Comparison of ENCODE assay signal across 8 cellular contexts in the genomic region with DNA sequence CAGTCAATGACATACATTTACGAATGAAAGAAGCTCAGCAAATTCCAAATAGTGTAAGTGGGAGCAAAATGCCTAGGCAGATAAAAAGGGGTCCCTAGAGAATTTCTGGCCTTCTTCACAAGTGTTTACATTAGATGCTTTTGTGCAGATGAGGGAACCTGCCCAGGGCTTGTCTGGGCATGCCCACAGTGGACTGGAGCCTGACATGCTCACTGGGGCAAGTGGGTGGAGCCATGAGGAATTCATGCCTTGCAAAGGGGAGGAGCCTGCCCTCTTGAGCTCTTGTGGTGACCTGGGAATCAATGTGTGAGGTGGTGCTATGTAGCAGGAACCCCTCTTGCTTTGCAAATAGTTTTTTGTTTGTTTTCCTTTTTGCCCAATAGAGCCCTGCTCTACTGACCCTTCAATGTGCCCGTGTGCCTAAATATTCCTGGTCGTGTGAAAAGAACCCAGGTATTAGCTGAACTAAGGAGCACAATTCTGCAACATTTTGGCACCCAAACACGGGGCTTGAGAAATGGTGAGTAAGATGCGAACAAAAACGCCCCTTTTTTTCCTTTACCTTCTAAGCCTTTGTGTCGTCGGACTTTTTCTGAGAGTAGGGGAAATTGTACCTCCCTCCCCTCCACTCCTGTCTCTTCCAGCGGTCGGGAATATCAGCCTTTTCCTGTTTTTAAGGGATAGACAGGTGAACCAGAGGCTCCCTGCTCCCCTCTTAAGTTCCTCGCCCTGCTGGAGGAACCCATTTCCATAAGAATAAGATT.
DNase-seq lines count a peak whose midpoint lies in the region; ATAC-seq, FAIRE-seq and TF ChIP-seq lines count a peak whose summit lies in the region.

No MANE protein-coding gene starts in this region.

- H3F3A ChIP-seq in PC-3 (ENCODE audit: low read length, unreplicated experiment), result no peaks in the 10 kb centered on the region

- H3K27me3 Mint-ChIP-seq in astrocyte (ENCODE audit: low read depth, unreplicated experiment), result no peaks in the 10 kb centered on the region
- no peaks in the 10 kb centered on the region for H3K27me3 Mint-ChIP-seq in progenitor cell of endocrine pancreas

- H3K4me3 ChIP-seq in astrocyte (ENCODE audit: insufficient read depth, low read depth, low read length) (no peak overlapping the region), PC-3 (ENCODE audit: low read length) (no peak overlapping the region)

- H3K36me3 ChIP-seq in astrocyte (ENCODE audit: insufficient read depth, low read length) (no peaks in the 10 kb centered on the region), PC-3 (ENCODE audit: low read depth, low read length) (no peaks in the 10 kb centered on the region)

- TF ChIP-seq CTCF in GM10266 (IDR thresholded peaks at IDR 0.05; ENCODE audit: control insufficient read depth, insufficient read depth, low read depth, missing control alignments) (no peak), astrocyte (IDR thresholded peaks at IDR 0.05; ENCODE audit: insufficient read depth, low read depth, low read length) (no peak), progenitor cell of endocrine pancreas (IDR thresholded peaks at IDR 0.05; ENCODE audit: unreplicated experiment) (no peak), PC-3 (conservative IDR thresholded peaks at IDR 0.05; ENCODE audit: low read depth, low read length) (no peak)

- H3K79me2 ChIP-seq in astrocyte (ENCODE audit: insufficient read depth, low read length) (no peaks in the 10 kb centered on the region), PC-3 (ENCODE audit: low read length) (no peaks in the 10 kb centered on the region)

- H3K27ac ChIP-seq in astrocyte (ENCODE audit: low read depth, low read length) (no peak overlapping the region), PC-3 (ENCODE audit: low read length) (no peak overlapping the region)

- H3K27ac Mint-ChIP-seq in astrocyte (ENCODE audit: unreplicated experiment) (peak overlapping the region; percentile 99), progenitor cell of endocrine pancreas (peak overlapping the region; percentile 98)

- ATAC-seq in GM21515 (IDR thresholded peaks at IDR 0.05; ENCODE audit: unreplicated experiment) (peak; percentile 84), GM21447 (IDR thresholded peaks at IDR 0.05; ENCODE audit: unreplicated experiment) (no peak), PC-3 (no peak)

- peaks cover 14% of the 10 kb centered on the region for H3K36me3 Mint-ChIP-seq in astrocyte (ENCODE audit: low read depth, unreplicated experiment)
- H3K36me3 Mint-ChIP-seq in progenitor cell of endocrine pancreas (ENCODE audit: insufficient read depth), result peaks cover 24% of the 10 kb centered on the region

- DNase-seq in GM10266 (ENCODE audit: extremely low spot score), result peak; percentile 16
- no peak for DNase-seq in HTR-8/SVneo (ENCODE audit: insufficient read length, low spot score)
- DNase-seq in astrocyte (ENCODE audit: low read depth), result no peak
- DNase-seq in progenitor cell of endocrine pancreas (ENCODE audit: low spot score, unreplicated experiment), result peak; percentile 61
- DNase-seq in PC-3, result no peak
- no peak for DNase-seq in NCI-H510A (lab: John Stamatoyannopoulos, UW)

- peak overlapping the region; percentile 49 for H2AFZ ChIP-seq in astrocyte (ENCODE audit: low read depth, low read length)
- H2AFZ ChIP-seq in PC-3 (ENCODE audit: low read length), result no peak overlapping the region

- H4K20me1 ChIP-seq in astrocyte (ENCODE audit: insufficient read depth, low read length), result no peaks in the 10 kb centered on the region
- no peaks in the 10 kb centered on the region for H4K20me1 ChIP-seq in PC-3 (ENCODE audit: low read length)

- BruUV-seq in PC-3 (replicated peaks; lab: Mats Ljungman, UMichigan), result no TSS peak

- H3K9me3 ChIP-seq in astrocyte (ENCODE audit: insufficient read depth, low read depth, low read length) (peaks cover 13% of the 10 kb centered on the region), PC-3 (ENCODE audit: low read length) (no peaks in the 10 kb centered on the region)

- peak; percentile 75 for FAIRE-seq in HTR-8/SVneo (lab: Jason Lieb, UNC)
- FAIRE-seq in astrocyte (lab: Jason Lieb, UNC), result no peak

- POLR2A ChIA-PET in PC-3 (lab: Charles Lee; ENCODE audit: unreplicated experiment), result no interaction called here

- H3K9ac ChIP-seq in astrocyte (ENCODE audit: low read length), result no peak overlapping the region
- H3K9ac ChIP-seq in PC-3 (ENCODE audit: low read length), result no peak overlapping the region

- peaks cover 13% of the 10 kb centered on the region for H3K4me1 Mint-ChIP-seq in astrocyte (ENCODE audit: low read depth, unreplicated experiment)
- H3K4me1 Mint-ChIP-seq in progenitor cell of endocrine pancreas (ENCODE audit: low read depth), result peaks cover 3% of the 10 kb centered on the region

- H3K9me2 ChIP-seq in PC-3 (replicated peaks; ENCODE audit: low read length), result no peaks in the 10 kb centered on the region

- H3K9me3 Mint-ChIP-seq in astrocyte (ENCODE audit: unreplicated experiment) (peaks cover 4% of the 10 kb centered on the region), progenitor cell of endocrine pancreas (ENCODE audit: low read depth) (peaks cover 11% of the 10 kb centered on the region)

- CTCF ChIA-PET in PC-3 (lab: Charles Lee), result no interaction called here

- H3K4me3 Mint-ChIP-seq in astrocyte (ENCODE audit: unreplicated experiment), result peak overlapping the region; percentile 95
- peak overlapping the region; percentile 94 for H3K4me3 Mint-ChIP-seq in progenitor cell of endocrine pancreas (ENCODE audit: low read depth)

- H3K4me2 ChIP-seq in astrocyte (ENCODE audit: low read length) (no peak overlapping the region), PC-3 (ENCODE audit: low read length) (no peak overlapping the region)

- H3K4me1 ChIP-seq in astrocyte (ENCODE audit: insufficient read depth, low read length) (no peaks in the 10 kb centered on the region), PC-3 (ENCODE audit: insufficient read depth, low read length) (no peaks in the 10 kb centered on the region)

- intact Hi-C loops in PC-3 (cut with micrococcal nuclease), result no loop called here

- no peaks in the 10 kb centered on the region for H3K27me3 ChIP-seq in astrocyte (ENCODE audit: insufficient read depth, low read length)
- no peaks in the 10 kb centered on the region for H3K27me3 ChIP-seq in PC-3 (ENCODE audit: low read length)

Comparison
In these comparisons a context has a peak if more than half of its experiments do, and no peak if none do; other contexts are left out.
1. DNase-seq: peak in GM10266 (single experiment) and progenitor cell of endocrine pancreas (single experiment); none in HTR-8/SVneo (single experiment), astrocyte (single experiment), PC-3 (single experiment) and NCI-H510A (single experiment).